Comparison of ENCODE assay signal across 17 cellular contexts in genomic region chr18:11251229-11251890, GRCh38.
DNase-seq lines count a peak whose midpoint lies in the region; ATAC-seq and TF ChIP-seq lines count a peak whose summit lies in the region.
"Had no signal": no experiment of that assay in that cellular context is flagged by ENCODE, and none has a peak within 500 bp of the region (broad histone marks: within the 10 kb centered on the region; RNA-seq: fewer than 3 reads in every experiment).

No MANE protein-coding gene starts in this region.

- H3K27me3 ChIP-seq in right cardiac atrium (ENCODE audit: control insufficient read depth, insufficient read depth) (no peaks in the 10 kb centered on the region), aorta (ENCODE audit: control insufficient read depth in 1 of 2, insufficient read depth in 2 of 2, low read length in 1 of 2) (peaks cover 0 to 2% of the 10 kb centered on the region in 2 donors), GM23338 (ENCODE audit: insufficient read depth) (no peaks in the 10 kb centered on the region)
- H3K27me3 ChIP-seq in naive thymus-derived CD4-positive, alpha-beta T cell (ENCODE audit: control insufficient read depth in 2 of 2, insufficient read depth in 2 of 2, low read length in 2 of 2): no peaks in the 10 kb centered on the region
- H3K27me3 ChIP-seq: right atrium auricular region, uterus had no signal

- in situ Hi-C loops in astrocyte of the cerebellum (cut with HindIII; ENCODE audit: low sequenced_read_pairs): no loop called here

- H3K36me3 ChIP-seq in aorta (ENCODE audit: control insufficient read depth in 1 of 2, insufficient read depth in 2 of 2, low read length in 1 of 2) (no peaks in the 10 kb centered on the region), GM23338 (ENCODE audit: insufficient read depth) (no peaks in the 10 kb centered on the region)
- no peaks in the 10 kb centered on the region for H3K36me3 ChIP-seq in naive thymus-derived CD4-positive, alpha-beta T cell (ENCODE audit: control insufficient read depth in 2 of 3, insufficient read depth in 3 of 3, low read length in 3 of 3)
- H3K36me3 ChIP-seq: right atrium auricular region, uterus had no signal

- no peaks in the 10 kb centered on the region for H3K79me2 ChIP-seq in GM23338 (replicated peaks; ENCODE audit: insufficient read depth)

- ATAC-seq in right cardiac atrium: peak in 1 of 2 donors; percentile 24
- ATAC-seq in aorta (ENCODE audit: low FRiP score): no peak
- no peak for ATAC-seq in GM19463 (IDR thresholded peaks at IDR 0.05; ENCODE audit: unreplicated experiment)
- no peak for ATAC-seq in GM23338
- ATAC-seq in naive thymus-derived CD4-positive, alpha-beta T cell: no peak

- whole genome bisulfite sequencing in right cardiac atrium: 60% methylated on average over 2 of the region's 2 CpGs
- WGBS in aorta, 2 donors: 51 to 58% methylated on average over 2 of the region's 2 CpGs

- H3F3A ChIP-seq in GM23338 (replicated peaks; ENCODE audit: low read depth): no peaks in the 10 kb centered on the region

- no peaks in the 10 kb centered on the region for H3K36me3 Mint-ChIP-seq in GM23338 (ENCODE audit: low read depth)
- H3K36me3 Mint-ChIP-seq in naive thymus-derived CD4-positive, alpha-beta T cell: peaks cover 0 to 6% (median 0%) of the 10 kb centered on the region in 5 donors
- H3K36me3 Mint-ChIP-seq: CD4-positive, alpha-beta memory T cell had no signal

- peaks cover 3% of the 10 kb centered on the region for H3K27me3 Mint-ChIP-seq in GM23338 (ENCODE audit: insufficient read depth, low read depth, poor library complexity)
- peaks cover 0 to 25% (median 6%) of the 10 kb centered on the region in 5 donors for H3K27me3 Mint-ChIP-seq in naive thymus-derived CD4-positive, alpha-beta T cell
- H3K27me3 Mint-ChIP-seq: CD4-positive, alpha-beta memory T cell had no signal

- H3K9me3 Mint-ChIP-seq in GM23338: no peaks in the 10 kb centered on the region
- peaks cover 0 to 13% (median 0%) of the 10 kb centered on the region in 11 donors for H3K9me3 Mint-ChIP-seq in naive thymus-derived CD4-positive, alpha-beta T cell

- intact Hi-C loops in right cardiac atrium (cut with DNase I) (no loop called here), cardiac septum (cut with DNase I) (no loop called here), aorta (cut with DNase I) (no loop called here)
- intact Hi-C loops in naive thymus-derived CD4-positive, alpha-beta T cell (cut with micrococcal nuclease): no loop called here

- H4K20me1 ChIP-seq in GM23338 (replicated peaks; ENCODE audit: insufficient read depth): no peaks in the 10 kb centered on the region

- POLR2A ChIA-PET in naive thymus-derived CD4-positive, alpha-beta T cell (lab: Charles Lee): no interaction called here

- DNase-seq in right cardiac atrium: peak; percentile 36 to 66 (median 65)
- no peak for DNase-seq in cardiac septum (ENCODE audit: low spot score)
- peak; percentile 79 for DNase-seq in astrocyte of the cerebellum (ENCODE audit: low read depth)
- DNase-seq in iris pigment epithelial cell (ENCODE audit: low read depth): peak; percentile 54
- DNase-seq in aorta: peak; percentile 73 to 81
- DNase-seq in GM23338 (ENCODE audit: low spot score): no peak
- no peak for DNase-seq in naive thymus-derived CD4-positive, alpha-beta T cell
- DNase-seq: activated effector memory CD4-positive, alpha-beta T cell treated with Interleukin-2 at 50 U/mL for 16 hours; CD4-positive, alpha-beta memory T cell; cortex of kidney; islet precursor cell; NCI-H187; NCI-H526 treated with DMSO at 0.1 percent for 48 hours; stimulated activated CD4-positive, alpha-beta T cell treated with anti-CD3 and anti-CD28 coated beads, Interleukin-2, amount 100 ng/mL, for 24 hours; uterus had no signal

- CTCF ChIA-PET in naive thymus-derived CD4-positive, alpha-beta T cell (lab: Charles Lee): no interaction called here

- no peak overlapping the region; the same call in 1 of the 2 replicates for H2AFZ ChIP-seq in GM23338

- no peak overlapping the region for H3K27ac ChIP-seq in right cardiac atrium (ENCODE audit: low read length)
- no peak overlapping the region for H3K27ac ChIP-seq in aorta (ENCODE audit: low read depth in 1 of 2, low read length in 2 of 2)
- no peak overlapping the region for H3K27ac ChIP-seq in GM23338 (ENCODE audit: low read depth)
- H3K27ac ChIP-seq in naive thymus-derived CD4-positive, alpha-beta T cell (ENCODE audit: low read depth, low read length): no peak overlapping the region
- H3K27ac ChIP-seq: right atrium auricular region, uterus had no signal

- no peak overlapping the region for H3K27ac Mint-ChIP-seq in GM23338
- no peak overlapping the region for H3K27ac Mint-ChIP-seq in naive thymus-derived CD4-positive, alpha-beta T cell
- H3K27ac Mint-ChIP-seq: CD4-positive, alpha-beta memory T cell had no signal

- no peaks in the 10 kb centered on the region for H3K9me3 ChIP-seq in right cardiac atrium (ENCODE audit: control insufficient read depth, low read length)
- no peaks in the 10 kb centered on the region for H3K9me3 ChIP-seq in aorta (ENCODE audit: control insufficient read depth, low read length)
- no peaks in the 10 kb centered on the region for H3K9me3 ChIP-seq in naive thymus-derived CD4-positive, alpha-beta T cell (ENCODE audit: control insufficient read depth in 2 of 3, low read length in 3 of 3)
- H3K9me3 ChIP-seq: right atrium auricular region, uterus had no signal

- H3K4me1 ChIP-seq in right cardiac atrium (ENCODE audit: control insufficient read depth, insufficient read depth, low read length) (no peaks in the 10 kb centered on the region), aorta (ENCODE audit: control insufficient read depth in 1 of 2, insufficient read depth in 2 of 2, low read length in 2 of 2) (no peaks in the 10 kb centered on the region), GM23338 (ENCODE audit: insufficient read depth) (no peaks in the 10 kb centered on the region)
- no peaks in the 10 kb centered on the region for H3K4me1 ChIP-seq in naive thymus-derived CD4-positive, alpha-beta T cell (ENCODE audit: control insufficient read depth in 2 of 2, insufficient read depth in 2 of 2, low read length in 2 of 2)
- H3K4me1 ChIP-seq: right atrium auricular region, uterus had no signal

- TF ChIP-seq CTCF in astrocyte of the cerebellum (IDR thresholded peaks at IDR 0.05; ENCODE audit: low read depth, low read length, missing control alignments) (no peak), GM23338 (conservative IDR thresholded peaks at IDR 0.05; ENCODE audit: low read depth in 2 of 2) (no peak)

- H3K4me3 ChIP-seq in right cardiac atrium (ENCODE audit: low read length) (no peak overlapping the region), astrocyte of the cerebellum (ENCODE audit: low read depth, low read length) (no peak overlapping the region), aorta (ENCODE audit: low read length in 2 of 2) (no peak overlapping the region), GM23338 (no peak overlapping the region)
- H3K4me3 ChIP-seq in naive thymus-derived CD4-positive, alpha-beta T cell (ENCODE audit: low read length): no peak overlapping the region
- H3K4me3 ChIP-seq: right atrium auricular region, uterus had no signal

- no peak overlapping the region for H3K4me2 ChIP-seq in GM23338

- H3K4me1 Mint-ChIP-seq in GM23338: no peaks in the 10 kb centered on the region; the same call in 2 of the 3 replicates
- H3K4me1 Mint-ChIP-seq in naive thymus-derived CD4-positive, alpha-beta T cell: no peaks in the 10 kb centered on the region

- H3K4me3 Mint-ChIP-seq in GM23338: no peak overlapping the region
- no peak overlapping the region for H3K4me3 Mint-ChIP-seq in naive thymus-derived CD4-positive, alpha-beta T cell
- H3K4me3 Mint-ChIP-seq: CD4-positive, alpha-beta memory T cell had no signal

- H3K9me2 ChIP-seq in GM23338 (ENCODE audit: insufficient read depth): peaks cover 4% of the 10 kb centered on the region

TF ChIP-seq in GM23338, 12 proteins besides CTCF, POLR2A, EP300 and RAD21 (continues in another document):
- TF ChIP-seq NANOG (IDR thresholded peaks at IDR 0.05; ENCODE audit: borderline replicate concordance): no peak
- TF ChIP-seq REST (IDR thresholded peaks at IDR 0.05; ENCODE audit: unreplicated experiment): no peak
- TF ChIP-seq CREB1 (CRISPR knock-in tag; IDR thresholded peaks at IDR 0.05; ENCODE audit: low read depth): no peak
- TF ChIP-seq ETS1 (IDR thresholded peaks at IDR 0.05): no peak
- no peak for TF ChIP-seq STAT1 (IDR thresholded peaks at IDR 0.05; ENCODE audit: unreplicated experiment)
- no peak for TF ChIP-seq EZH2 (IDR thresholded peaks at IDR 0.05; ENCODE audit: low read depth, unreplicated experiment)

Comparison
In these comparisons a context has a peak if more than half of its experiments do, and no peak if none do; other contexts are left out.
1. DNase-seq: peak in right cardiac atrium (3 of 3), astrocyte of the cerebellum (single experiment), iris pigment epithelial cell (single experiment) and aorta (2 of 2); none in cardiac septum (single experiment), GM23338 (single experiment) and naive thymus-derived CD4-positive, alpha-beta T cell (0 of 9).